1 cellular context compared by ENCODE assay signal in genomic region chr19:32368781-32369180, GRCh38.
TF ChIP-seq lines count a peak whose summit lies in the region.

No MANE protein-coding gene starts in this region.

TF ChIP-seq in K562, 482 proteins besides CTCF, POLR2A, EP300 and RAD21:
- TF ChIP-seq, protein P1, sequence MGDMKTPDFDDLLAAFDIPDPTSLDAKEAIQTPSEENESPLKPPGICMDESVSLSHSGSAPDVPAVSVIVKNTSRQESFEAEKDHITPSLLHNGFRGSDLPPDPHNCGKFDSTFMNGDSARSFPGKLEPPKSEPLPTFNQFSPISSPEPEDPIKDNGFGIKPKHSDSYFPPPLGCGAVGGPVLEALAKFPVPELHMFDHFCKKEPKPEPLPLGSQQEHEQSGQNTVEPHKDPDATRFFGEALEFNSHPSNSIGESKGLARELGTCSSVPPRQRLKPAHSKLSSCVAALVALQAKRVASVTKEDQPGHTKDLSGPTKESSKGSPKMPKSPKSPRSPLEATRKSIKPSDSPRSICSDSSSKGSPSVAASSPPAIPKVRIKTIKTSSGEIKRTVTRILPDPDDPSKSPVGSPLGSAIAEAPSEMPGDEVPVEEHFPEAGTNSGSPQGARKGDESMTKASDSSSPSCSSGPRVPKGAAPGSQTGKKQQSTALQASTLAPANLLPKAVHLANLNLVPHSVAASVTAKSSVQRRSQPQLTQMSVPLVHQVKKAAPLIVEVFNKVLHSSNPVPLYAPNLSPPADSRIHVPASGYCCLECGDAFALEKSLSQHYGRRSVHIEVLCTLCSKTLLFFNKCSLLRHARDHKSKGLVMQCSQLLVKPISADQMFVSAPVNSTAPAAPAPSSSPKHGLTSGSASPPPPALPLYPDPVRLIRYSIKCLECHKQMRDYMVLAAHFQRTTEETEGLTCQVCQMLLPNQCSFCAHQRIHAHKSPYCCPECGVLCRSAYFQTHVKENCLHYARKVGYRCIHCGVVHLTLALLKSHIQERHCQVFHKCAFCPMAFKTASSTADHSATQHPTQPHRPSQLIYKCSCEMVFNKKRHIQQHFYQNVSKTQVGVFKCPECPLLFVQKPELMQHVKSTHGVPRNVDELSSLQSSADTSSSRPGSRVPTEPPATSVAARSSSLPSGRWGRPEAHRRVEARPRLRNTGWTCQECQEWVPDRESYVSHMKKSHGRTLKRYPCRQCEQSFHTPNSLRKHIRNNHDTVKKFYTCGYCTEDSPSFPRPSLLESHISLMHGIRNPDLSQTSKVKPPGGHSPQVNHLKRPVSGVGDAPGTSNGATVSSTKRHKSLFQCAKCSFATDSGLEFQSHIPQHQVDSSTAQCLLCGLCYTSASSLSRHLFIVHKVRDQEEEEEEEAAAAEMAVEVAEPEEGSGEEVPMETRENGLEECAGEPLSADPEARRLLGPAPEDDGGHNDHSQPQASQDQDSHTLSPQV (IDR thresholded peaks at IDR 0.05): 0 out of 2 replicates have a peak, but pooled peaks have one; percentile 17
- TF ChIP-seq, protein P2, sequence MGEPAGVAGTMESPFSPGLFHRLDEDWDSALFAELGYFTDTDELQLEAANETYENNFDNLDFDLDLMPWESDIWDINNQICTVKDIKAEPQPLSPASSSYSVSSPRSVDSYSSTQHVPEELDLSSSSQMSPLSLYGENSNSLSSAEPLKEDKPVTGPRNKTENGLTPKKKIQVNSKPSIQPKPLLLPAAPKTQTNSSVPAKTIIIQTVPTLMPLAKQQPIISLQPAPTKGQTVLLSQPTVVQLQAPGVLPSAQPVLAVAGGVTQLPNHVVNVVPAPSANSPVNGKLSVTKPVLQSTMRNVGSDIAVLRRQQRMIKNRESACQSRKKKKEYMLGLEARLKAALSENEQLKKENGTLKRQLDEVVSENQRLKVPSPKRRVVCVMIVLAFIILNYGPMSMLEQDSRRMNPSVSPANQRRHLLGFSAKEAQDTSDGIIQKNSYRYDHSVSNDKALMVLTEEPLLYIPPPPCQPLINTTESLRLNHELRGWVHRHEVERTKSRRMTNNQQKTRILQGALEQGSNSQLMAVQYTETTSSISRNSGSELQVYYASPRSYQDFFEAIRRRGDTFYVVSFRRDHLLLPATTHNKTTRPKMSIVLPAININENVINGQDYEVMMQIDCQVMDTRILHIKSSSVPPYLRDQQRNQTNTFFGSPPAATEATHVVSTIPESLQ (CRISPR knock-in tag; IDR thresholded peaks at IDR 0.05): no peak
- TF ChIP-seq ZBTB26 (CRISPR knock-in tag; IDR thresholded peaks at IDR 0.05) (no peak), TEAD1 (CRISPR knock-in tag; IDR thresholded peaks at IDR 0.05) (no peak), ZNF583 (CRISPR knock-in tag; IDR thresholded peaks at IDR 0.05) (no peak), NFIC (IDR thresholded peaks at IDR 0.05) (peak; percentile 66), SMARCA4 (IDR thresholded peaks at IDR 0.05) (no peak), ARID3A (IDR thresholded peaks at IDR 0.05; ENCODE audit: borderline replicate concordance, low read depth, low read length) (no peak), PBX2 (CRISPR knock-in tag; IDR thresholded peaks at IDR 0.05; ENCODE audit: low read depth) (no peak), PBX2 (tag; conservative IDR thresholded peaks at IDR 0.05; ENCODE audit: low read depth) (no peak), LCOR (CRISPR knock-in tag; IDR thresholded peaks at IDR 0.05) (no peak), SRF (CRISPR knock-in tag; IDR thresholded peaks at IDR 0.05) (no peak), CBFA2T3 (IDR thresholded peaks at IDR 0.05) (0 out of 2 replicates have a peak, but pooled peaks have one; percentile 5), HNRNPL (IDR thresholded peaks at IDR 0.05; ENCODE audit: low read depth, low read length) (no peak), ZNF133 (CRISPR knock-in tag; IDR thresholded peaks at IDR 0.05) (no peak)
- TF ChIP-seq, protein P3, sequence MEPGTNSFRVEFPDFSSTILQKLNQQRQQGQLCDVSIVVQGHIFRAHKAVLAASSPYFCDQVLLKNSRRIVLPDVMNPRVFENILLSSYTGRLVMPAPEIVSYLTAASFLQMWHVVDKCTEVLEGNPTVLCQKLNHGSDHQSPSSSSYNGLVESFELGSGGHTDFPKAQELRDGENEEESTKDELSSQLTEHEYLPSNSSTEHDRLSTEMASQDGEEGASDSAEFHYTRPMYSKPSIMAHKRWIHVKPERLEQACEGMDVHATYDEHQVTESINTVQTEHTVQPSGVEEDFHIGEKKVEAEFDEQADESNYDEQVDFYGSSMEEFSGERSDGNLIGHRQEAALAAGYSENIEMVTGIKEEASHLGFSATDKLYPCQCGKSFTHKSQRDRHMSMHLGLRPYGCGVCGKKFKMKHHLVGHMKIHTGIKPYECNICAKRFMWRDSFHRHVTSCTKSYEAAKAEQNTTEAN (CRISPR knock-in tag; IDR thresholded peaks at IDR 0.05): no peak
- TF ChIP-seq, protein P4, sequence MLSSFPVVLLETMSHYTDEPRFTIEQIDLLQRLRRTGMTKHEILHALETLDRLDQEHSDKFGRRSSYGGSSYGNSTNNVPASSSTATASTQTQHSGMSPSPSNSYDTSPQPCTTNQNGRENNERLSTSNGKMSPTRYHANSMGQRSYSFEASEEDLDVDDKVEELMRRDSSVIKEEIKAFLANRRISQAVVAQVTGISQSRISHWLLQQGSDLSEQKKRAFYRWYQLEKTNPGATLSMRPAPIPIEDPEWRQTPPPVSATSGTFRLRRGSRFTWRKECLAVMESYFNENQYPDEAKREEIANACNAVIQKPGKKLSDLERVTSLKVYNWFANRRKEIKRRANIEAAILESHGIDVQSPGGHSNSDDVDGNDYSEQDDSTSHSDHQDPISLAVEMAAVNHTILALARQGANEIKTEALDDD (IDR thresholded peaks at IDR 0.05): peak; percentile 81
- TF ChIP-seq, protein P5, sequence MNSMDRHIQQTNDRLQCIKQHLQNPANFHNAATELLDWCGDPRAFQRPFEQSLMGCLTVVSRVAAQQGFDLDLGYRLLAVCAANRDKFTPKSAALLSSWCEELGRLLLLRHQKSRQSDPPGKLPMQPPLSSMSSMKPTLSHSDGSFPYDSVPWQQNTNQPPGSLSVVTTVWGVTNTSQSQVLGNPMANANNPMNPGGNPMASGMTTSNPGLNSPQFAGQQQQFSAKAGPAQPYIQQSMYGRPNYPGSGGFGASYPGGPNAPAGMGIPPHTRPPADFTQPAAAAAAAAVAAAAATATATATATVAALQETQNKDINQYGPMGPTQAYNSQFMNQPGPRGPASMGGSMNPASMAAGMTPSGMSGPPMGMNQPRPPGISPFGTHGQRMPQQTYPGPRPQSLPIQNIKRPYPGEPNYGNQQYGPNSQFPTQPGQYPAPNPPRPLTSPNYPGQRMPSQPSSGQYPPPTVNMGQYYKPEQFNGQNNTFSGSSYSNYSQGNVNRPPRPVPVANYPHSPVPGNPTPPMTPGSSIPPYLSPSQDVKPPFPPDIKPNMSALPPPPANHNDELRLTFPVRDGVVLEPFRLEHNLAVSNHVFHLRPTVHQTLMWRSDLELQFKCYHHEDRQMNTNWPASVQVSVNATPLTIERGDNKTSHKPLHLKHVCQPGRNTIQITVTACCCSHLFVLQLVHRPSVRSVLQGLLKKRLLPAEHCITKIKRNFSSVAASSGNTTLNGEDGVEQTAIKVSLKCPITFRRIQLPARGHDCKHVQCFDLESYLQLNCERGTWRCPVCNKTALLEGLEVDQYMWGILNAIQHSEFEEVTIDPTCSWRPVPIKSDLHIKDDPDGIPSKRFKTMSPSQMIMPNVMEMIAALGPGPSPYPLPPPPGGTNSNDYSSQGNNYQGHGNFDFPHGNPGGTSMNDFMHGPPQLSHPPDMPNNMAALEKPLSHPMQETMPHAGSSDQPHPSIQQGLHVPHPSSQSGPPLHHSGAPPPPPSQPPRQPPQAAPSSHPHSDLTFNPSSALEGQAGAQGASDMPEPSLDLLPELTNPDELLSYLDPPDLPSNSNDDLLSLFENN (IDR thresholded peaks at IDR 0.05; ENCODE audit: low read depth in 2 of 2, low read length in 2 of 2): no peak
TF ChIP-seq in K562: peak in this region for 4.
